Comparison of ENCODE assay signal across 18 cellular contexts in genomic region chr10:76115471-76116155, GRCh38.
DNase-seq lines count a peak whose midpoint lies in the region; ATAC-seq and TF ChIP-seq lines count a peak whose summit lies in the region.
"Had no signal": no experiment of that assay in that cellular context is flagged by ENCODE, and none has a peak within 500 bp of the region (broad histone marks: within the 10 kb centered on the region; RNA-seq: fewer than 3 reads in every experiment).

No MANE protein-coding gene starts in this region.

- H3K27me3 ChIP-seq in foreskin keratinocyte, result no peaks in the 10 kb centered on the region

- DNase-seq in NCI-H510A treated with DMSO at 0.1 percent for 48 hours (lab: John Stamatoyannopoulos, UW) (peak; percentile 82), NCI-H510A (lab: John Stamatoyannopoulos, UW) (no peak), NCI-H82 (lab: John Stamatoyannopoulos, UW) (peak; percentile 97), foreskin keratinocyte (peak in 1 of 2 donors; percentile 43), type B pancreatic cell (ENCODE audit: extremely low spot score, unreplicated experiment) (no peak), CD14-positive monocyte (ENCODE audit: low spot score) (no peak)
- no peak for DNase-seq in activated CD8-positive, alpha-beta memory T cell treated with anti-CD3 and anti-CD28 coated beads, Interleukin-2, amount 10 ng/mL, durations not matched to agents 7 days and 5 days
- DNase-seq: ACHN; activated naive CD4-positive, alpha-beta T cell treated with anti-CD3 and anti-CD28 coated beads, Interleukin-2, amount 10 ng/mL, durations not matched to agents 7 days and 5 days; central memory CD4-positive, alpha-beta T cell; COR-L47; NCI-H1436; NK-92 treated with Interleukin-12 subunit alpha and Interleukin-12 subunit beta, amount 100 ng/mL, for 24 hours; SHP77 treated with DMSO at 0.1 percent for 48 hours; substantia nigra had no signal

- H3K9me3 Mint-ChIP-seq in type B pancreatic cell, result peaks cover 7% of the 10 kb centered on the region
- peaks cover 6% of the 10 kb centered on the region for H3K9me3 Mint-ChIP-seq in activated CD8-positive, alpha-beta memory T cell treated with anti-CD3 and anti-CD28 coated beads, Interleukin-2, amount 10 ng/mL, durations not matched to agents 7 days and 5 days (ENCODE audit: low read depth)
- H3K9me3 Mint-ChIP-seq in CD14-positive monocyte, result no peaks in the 10 kb centered on the region
- H3K9me3 Mint-ChIP-seq: activated naive CD4-positive, alpha-beta T cell treated with anti-CD3 and anti-CD28 coated beads, Interleukin-2, amount 10 ng/mL, durations not matched to agents 7 days and 5 days had no signal

- TF ChIP-seq CTCF in foreskin keratinocyte (conservative IDR thresholded peaks at IDR 0.05), result no peak
- TF ChIP-seq CTCF in type B pancreatic cell (conservative IDR thresholded peaks at IDR 0.05), result no peak
- no peak for TF ChIP-seq CTCF in CD14-positive monocyte (IDR thresholded peaks at IDR 0.05)

- H3K4me1 Mint-ChIP-seq in type B pancreatic cell (ENCODE audit: unreplicated experiment), result peaks cover 52% of the 10 kb centered on the region
- no peaks in the 10 kb centered on the region for H3K4me1 Mint-ChIP-seq in activated CD8-positive, alpha-beta memory T cell treated with anti-CD3 and anti-CD28 coated beads, Interleukin-2, amount 10 ng/mL, durations not matched to agents 7 days and 5 days
- no peaks in the 10 kb centered on the region for H3K4me1 Mint-ChIP-seq in CD14-positive monocyte
- H3K4me1 Mint-ChIP-seq: activated naive CD4-positive, alpha-beta T cell treated with anti-CD3 and anti-CD28 coated beads, Interleukin-2, amount 10 ng/mL, durations not matched to agents 7 days and 5 days had no signal

- peak; percentile 55 for ATAC-seq in foreskin keratinocyte
- no peak for ATAC-seq in activated CD8-positive, alpha-beta memory T cell treated with anti-CD3 and anti-CD28 coated beads, Interleukin-2, amount 10 ng/mL, durations not matched to agents 7 days and 5 days
- no peak for ATAC-seq in GM21360 (IDR thresholded peaks at IDR 0.05; ENCODE audit: unreplicated experiment)
- ATAC-seq: left lobe of liver had no signal

- H3K27ac Mint-ChIP-seq in type B pancreatic cell, result peak overlapping the region; percentile 29
- no peak overlapping the region for H3K27ac Mint-ChIP-seq in activated CD8-positive, alpha-beta memory T cell treated with anti-CD3 and anti-CD28 coated beads, Interleukin-2, amount 10 ng/mL, durations not matched to agents 7 days and 5 days
- H3K27ac Mint-ChIP-seq in CD14-positive monocyte, result peak overlapping the region in 1 of 7 donors; percentile 30
- H3K27ac Mint-ChIP-seq: activated naive CD4-positive, alpha-beta T cell treated with anti-CD3 and anti-CD28 coated beads, Interleukin-2, amount 10 ng/mL, durations not matched to agents 7 days and 5 days had no signal

- H3K36me3 Mint-ChIP-seq in type B pancreatic cell, result peaks cover 6% of the 10 kb centered on the region
- H3K36me3 Mint-ChIP-seq in activated CD8-positive, alpha-beta memory T cell treated with anti-CD3 and anti-CD28 coated beads, Interleukin-2, amount 10 ng/mL, durations not matched to agents 7 days and 5 days, result no peaks in the 10 kb centered on the region
- peaks cover 9 to 13% of the 10 kb centered on the region in 2 donors for H3K36me3 Mint-ChIP-seq in CD14-positive monocyte
- H3K36me3 Mint-ChIP-seq: activated naive CD4-positive, alpha-beta T cell treated with anti-CD3 and anti-CD28 coated beads, Interleukin-2, amount 10 ng/mL, durations not matched to agents 7 days and 5 days had no signal

- peak overlapping the region; percentile 17 for H3K4me3 Mint-ChIP-seq in type B pancreatic cell
- no peak overlapping the region for H3K4me3 Mint-ChIP-seq in activated CD8-positive, alpha-beta memory T cell treated with anti-CD3 and anti-CD28 coated beads, Interleukin-2, amount 10 ng/mL, durations not matched to agents 7 days and 5 days
- no peak overlapping the region for H3K4me3 Mint-ChIP-seq in CD14-positive monocyte
- H3K4me3 Mint-ChIP-seq: activated naive CD4-positive, alpha-beta T cell treated with anti-CD3 and anti-CD28 coated beads, Interleukin-2, amount 10 ng/mL, durations not matched to agents 7 days and 5 days; neural crest cell had no signal

- CTCF ChIA-PET in activated CD8-positive, alpha-beta memory T cell treated with anti-CD3 and anti-CD28 coated beads, Interleukin-2, amount 10 ng/mL, durations not matched to agents 7 days and 5 days (lab: Charles Lee), result no interaction called here

- peaks cover 72% of the 10 kb centered on the region for H3K27me3 Mint-ChIP-seq in type B pancreatic cell
- no peaks in the 10 kb centered on the region for H3K27me3 Mint-ChIP-seq in activated CD8-positive, alpha-beta memory T cell treated with anti-CD3 and anti-CD28 coated beads, Interleukin-2, amount 10 ng/mL, durations not matched to agents 7 days and 5 days
- no peaks in the 10 kb centered on the region for H3K27me3 Mint-ChIP-seq in CD14-positive monocyte (ENCODE audit: low read depth in 3 of 3)
- H3K27me3 Mint-ChIP-seq: activated naive CD4-positive, alpha-beta T cell treated with anti-CD3 and anti-CD28 coated beads, Interleukin-2, amount 10 ng/mL, durations not matched to agents 7 days and 5 days had no signal

- peaks cover 50% of the 10 kb centered on the region for H3K4me1 ChIP-seq in foreskin keratinocyte

- H3K27ac ChIP-seq in foreskin keratinocyte, result no peak overlapping the region

- intact Hi-C loops in CD14-positive monocyte (cut with micrococcal nuclease), result no loop called here

Comparison
In these comparisons a context has a peak if more than half of its experiments do, and no peak if none do; other contexts are left out.
1. DNase-seq: peak in NCI-H510A treated with DMSO at 0.1 percent for 48 hours (single experiment) and NCI-H82 (single experiment); none in NCI-H510A (single experiment), type B pancreatic cell (single experiment), activated CD8-positive, alpha-beta memory T cell treated with anti-CD3 and anti-CD28 coated beads, Interleukin-2, amount 10 ng/mL, durations not matched to agents 7 days and 5 days (single experiment) and CD14-positive monocyte (single experiment).